8 cellular contexts compared by ENCODE assay signal in genomic region chr1:84078108-84078823, GRCh38.
A peak's percentile ranks its signal among the peaks of the same experiment; 100 is the strongest.
DNase-seq lines count a peak whose midpoint lies in the region; ATAC-seq and TF ChIP-seq lines count a peak whose summit lies in the region.

No MANE protein-coding gene starts in this region.

- H3K36me3 Mint-ChIP-seq in activated CD4-positive, alpha-beta T cell treated with anti-CD3 and anti-CD28 coated beads, Interleukin-2, amount 10 ng/mL, durations not matched to agents 24 days and 14 days (ENCODE audit: low read depth), result no peaks in the 10 kb centered on the region
- H3K36me3 Mint-ChIP-seq in activated T-cell treated with anti-CD3 and anti-CD28 coated beads, Interleukin-2, amount 50 U/mL, for 72 hours (ENCODE audit: insufficient read depth in 2 of 2), result no peaks in the 10 kb centered on the region

- no peak; the same call in 1 of the 2 replicates for TF ChIP-seq RAD21 in Ishikawa (IDR thresholded peaks at IDR 0.05; ENCODE audit: low read depth)

- peak overlapping the region; percentile 34 for H3K27ac Mint-ChIP-seq in activated CD4-positive, alpha-beta T cell treated with anti-CD3 and anti-CD28 coated beads, Interleukin-2, amount 10 ng/mL, durations not matched to agents 24 days and 14 days
- peak overlapping the region; percentile 35 for H3K27ac Mint-ChIP-seq in activated T-cell treated with anti-CD3 and anti-CD28 coated beads, Interleukin-2, amount 50 U/mL, for 72 hours

- H3K4me1 Mint-ChIP-seq in activated CD4-positive, alpha-beta T cell treated with anti-CD3 and anti-CD28 coated beads, Interleukin-2, amount 10 ng/mL, durations not matched to agents 24 days and 14 days, result peaks cover 10% of the 10 kb centered on the region
- peaks cover 18% of the 10 kb centered on the region for H3K4me1 Mint-ChIP-seq in activated T-cell treated with anti-CD3 and anti-CD28 coated beads, Interleukin-2, amount 50 U/mL, for 72 hours (ENCODE audit: low read depth)

- H3K4me3 Mint-ChIP-seq in activated CD4-positive, alpha-beta T cell treated with anti-CD3 and anti-CD28 coated beads, Interleukin-2, amount 10 ng/mL, durations not matched to agents 24 days and 14 days, result peak overlapping the region; percentile 78
- peak overlapping the region; percentile 87 to 88 for H3K4me3 Mint-ChIP-seq in activated T-cell treated with anti-CD3 and anti-CD28 coated beads, Interleukin-2, amount 50 U/mL, for 72 hours

- intact Hi-C loops in activated CD4-positive, alpha-beta T cell treated with anti-CD3 and anti-CD28 coated beads, Interleukin-2, amount 10 ng/mL, durations not matched to agents 24 days and 14 days (cut with micrococcal nuclease), result loop anchor here (5.0 kb wide), 1 partner anchor 81 kb away; the partner anchor contains the start of gene TTLL7

- no peaks in the 10 kb centered on the region for H3K9me3 Mint-ChIP-seq in activated CD4-positive, alpha-beta T cell treated with anti-CD3 and anti-CD28 coated beads, Interleukin-2, amount 10 ng/mL, durations not matched to agents 24 days and 14 days
- H3K9me3 Mint-ChIP-seq in activated T-cell treated with anti-CD3 and anti-CD28 coated beads, Interleukin-2, amount 50 U/mL, for 72 hours, result no peaks in the 10 kb centered on the region

- H3K27me3 Mint-ChIP-seq in activated CD4-positive, alpha-beta T cell treated with anti-CD3 and anti-CD28 coated beads, Interleukin-2, amount 10 ng/mL, durations not matched to agents 24 days and 14 days, result peaks cover 25% of the 10 kb centered on the region
- no peaks in the 10 kb centered on the region for H3K27me3 Mint-ChIP-seq in activated T-cell treated with anti-CD3 and anti-CD28 coated beads, Interleukin-2, amount 50 U/mL, for 72 hours (ENCODE audit: low read depth)

- DNase-seq in activated CD4-positive, alpha-beta T cell treated with anti-CD3 and anti-CD28 coated beads, Interleukin-2, amount 10 ng/mL, durations not matched to agents 24 days and 14 days, result no peak
- DNase-seq in activated CD4-positive, alpha-beta T cell treated with anti-CD3 and anti-CD28 coated beads for 1 hour, result no peak
- DNase-seq in activated T-cell treated with anti-CD3 and anti-CD28 coated beads, Interleukin-2, amount 50 U/mL, for 72 hours, result peak; percentile 43 to 47
- peak; percentile 51 for DNase-seq in glomerular visceral epithelial cell (ENCODE audit: extremely low spot score)
- peak; percentile 54 for DNase-seq in occipital lobe (lab: John Stamatoyannopoulos, UW)
- DNase-seq in T1000 (lab: John Stamatoyannopoulos, UW), result no peak

- peak; percentile 54; the same call in 1 of the 2 replicates for TF ChIP-seq EP300 in Ishikawa (IDR thresholded peaks at IDR 0.05; ENCODE audit: borderline replicate concordance)

- peak; percentile 35 for ATAC-seq in GM21786 (IDR thresholded peaks at IDR 0.05; ENCODE audit: unreplicated experiment)
- peak; percentile 61 to 63 for ATAC-seq in activated T-cell treated with anti-CD3 and anti-CD28 coated beads, Interleukin-2, amount 50 U/mL, for 72 hours (replicated peaks in 1 of 2)

TF ChIP-seq in Ishikawa, 13 proteins besides CTCF, POLR2A, EP300 and RAD21:
- TF ChIP-seq CREB1 (IDR thresholded peaks at IDR 0.05; ENCODE audit: low read depth) (no peak), NFIC (IDR thresholded peaks at IDR 0.05) (no peak), TCF12 (IDR thresholded peaks at IDR 0.05; ENCODE audit: low read depth) (no peak), TAF1 (IDR thresholded peaks at IDR 0.05; ENCODE audit: low read depth) (peak; percentile 35; the same call in 1 of the 2 replicates), MAX (IDR thresholded peaks at IDR 0.05) (no peak)

Comparison
In these comparisons a context has a peak if more than half of its experiments do, and no peak if none do; other contexts are left out.
1. DNase-seq: peak in activated T-cell treated with anti-CD3 and anti-CD28 coated beads, Interleukin-2, amount 50 U/mL, for 72 hours (2 of 2), glomerular visceral epithelial cell (single experiment) and occipital lobe (single experiment); none in activated CD4-positive, alpha-beta T cell treated with anti-CD3 and anti-CD28 coated beads, Interleukin-2, amount 10 ng/mL, durations not matched to agents 24 days and 14 days (single experiment), activated CD4-positive, alpha-beta T cell treated with anti-CD3 and anti-CD28 coated beads for 1 hour (single experiment) and T1000 (single experiment).